Comparison of ENCODE assay signal across 1 cellular context in genomic region chr1:167722152-167722869, GRCh38.
TF ChIP-seq lines count a peak whose summit lies in the region.

No MANE protein-coding gene starts in this region.

TF ChIP-seq in K562, 482 proteins besides CTCF, POLR2A, EP300 and RAD21 (continued from another document and continues in another):
- TF ChIP-seq ZNF165 (CRISPR knock-in tag; IDR thresholded peaks at IDR 0.05; ENCODE audit: borderline replicate concordance) (no peak), CBX3 (IDR thresholded peaks at IDR 0.05; ENCODE audit: borderline replicate concordance in 1 of 2, low read length in 2 of 2) (no peak), FOSL1 (tag; conservative IDR thresholded peaks at IDR 0.05) (0 out of 2 replicates have a peak, but pooled peaks have one; percentile 17), KDM5B (IDR thresholded peaks at IDR 0.05; ENCODE audit: insufficient replicate concordance, low read depth, low read length) (peak; percentile 10), FOS (IDR thresholded peaks at IDR 0.05; ENCODE audit: extremely low read depth, insufficient read length) (no peak), KLF6 (CRISPR knock-in tag; IDR thresholded peaks at IDR 0.05; ENCODE audit: borderline replicate concordance) (no peak), ZFP91 (CRISPR knock-in tag; IDR thresholded peaks at IDR 0.05) (no peak), ZNF146 (CRISPR knock-in tag; IDR thresholded peaks at IDR 0.05; ENCODE audit: unreplicated experiment) (no peak), MGA (IDR thresholded peaks at IDR 0.05) (peak; percentile 71), XRCC5 (IDR thresholded peaks at IDR 0.05; ENCODE audit: low read depth, low read length) (peak; percentile 14; the same call in 1 of the 2 replicates), ID3 (CRISPR knock-in tag; IDR thresholded peaks at IDR 0.05) (no peak), ID3 (tag; IDR thresholded peaks at IDR 0.05) (no peak), TOE1 (IDR thresholded peaks at IDR 0.05; ENCODE audit: borderline replicate concordance) (no peak; the same call in 1 of the 2 replicates), TOE1 (CRISPR knock-in tag; IDR thresholded peaks at IDR 0.05; ENCODE audit: borderline replicate concordance, low read depth) (no peak), ZNF174 (CRISPR knock-in tag; IDR thresholded peaks at IDR 0.05) (no peak), RBM25 (IDR thresholded peaks at IDR 0.05; ENCODE audit: low read depth, low read length, severe bottlenecking) (no peak), ZNF644 (tag; IDR thresholded peaks at IDR 0.05; ENCODE audit: low read depth) (no peak), RFX7 (CRISPR knock-in tag; IDR thresholded peaks at IDR 0.05) (no peak), ILF3 (IDR thresholded peaks at IDR 0.05; ENCODE audit: borderline replicate concordance) (no peak), RBFOX2 (IDR thresholded peaks at IDR 0.05; ENCODE audit: low read depth, low read length) (peak; percentile 77), TCF3 (CRISPR knock-in tag; IDR thresholded peaks at IDR 0.05) (no peak), IRF1 (CRISPR knock-in tag; IDR thresholded peaks at IDR 0.05; ENCODE audit: borderline replicate concordance) (no peak), NRF1 (conservative IDR thresholded peaks at IDR 0.05 in 1 of 2, IDR thresholded peaks at IDR 0.05 in 1 of 2) (no peak; a peak in 2 of 4 replicates), CLOCK (CRISPR knock-in tag; IDR thresholded peaks at IDR 0.05; ENCODE audit: borderline replicate concordance) (no peak), ZNF551 (CRISPR knock-in tag; IDR thresholded peaks at IDR 0.05) (no peak), THRB (CRISPR knock-in tag; conservative IDR thresholded peaks at IDR 0.05) (no peak), SRF (CRISPR knock-in tag; IDR thresholded peaks at IDR 0.05) (no peak; a peak in 1 of 4 replicates), ZKSCAN1 (IDR thresholded peaks at IDR 0.05; ENCODE audit: low read depth, low read length) (no peak), CBX1 (IDR thresholded peaks at IDR 0.05; ENCODE audit: low read depth) (no peak), TARDBP (IDR thresholded peaks at IDR 0.05) (no peak), ZNF41 (CRISPR knock-in tag; conservative IDR thresholded peaks at IDR 0.05) (no peak), MTA2 (IDR thresholded peaks at IDR 0.05; ENCODE audit: low read depth) (no peak), DNMT1 (IDR thresholded peaks at IDR 0.05) (no peak), ZBTB8A (IDR thresholded peaks at IDR 0.05; ENCODE audit: partially characterized antibody) (no peak), RBM34 (IDR thresholded peaks at IDR 0.05; ENCODE audit: borderline replicate concordance, insufficient read depth, low read length) (no peak), ZNF507 (tag; conservative IDR thresholded peaks at IDR 0.05) (no peak)
- TF ChIP-seq, protein P1, sequence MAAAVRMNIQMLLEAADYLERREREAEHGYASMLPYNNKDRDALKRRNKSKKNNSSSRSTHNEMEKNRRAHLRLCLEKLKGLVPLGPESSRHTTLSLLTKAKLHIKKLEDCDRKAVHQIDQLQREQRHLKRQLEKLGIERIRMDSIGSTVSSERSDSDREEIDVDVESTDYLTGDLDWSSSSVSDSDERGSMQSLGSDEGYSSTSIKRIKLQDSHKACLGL (CRISPR knock-in tag; IDR thresholded peaks at IDR 0.05; ENCODE audit: borderline replicate concordance, poor library complexity, severe bottlenecking) = no peak
- TF ChIP-seq, protein P2, sequence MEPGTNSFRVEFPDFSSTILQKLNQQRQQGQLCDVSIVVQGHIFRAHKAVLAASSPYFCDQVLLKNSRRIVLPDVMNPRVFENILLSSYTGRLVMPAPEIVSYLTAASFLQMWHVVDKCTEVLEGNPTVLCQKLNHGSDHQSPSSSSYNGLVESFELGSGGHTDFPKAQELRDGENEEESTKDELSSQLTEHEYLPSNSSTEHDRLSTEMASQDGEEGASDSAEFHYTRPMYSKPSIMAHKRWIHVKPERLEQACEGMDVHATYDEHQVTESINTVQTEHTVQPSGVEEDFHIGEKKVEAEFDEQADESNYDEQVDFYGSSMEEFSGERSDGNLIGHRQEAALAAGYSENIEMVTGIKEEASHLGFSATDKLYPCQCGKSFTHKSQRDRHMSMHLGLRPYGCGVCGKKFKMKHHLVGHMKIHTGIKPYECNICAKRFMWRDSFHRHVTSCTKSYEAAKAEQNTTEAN (CRISPR knock-in tag; IDR thresholded peaks at IDR 0.05) = no peak; the same call in 1 of the 2 replicates
- TF ChIP-seq, protein P3, sequence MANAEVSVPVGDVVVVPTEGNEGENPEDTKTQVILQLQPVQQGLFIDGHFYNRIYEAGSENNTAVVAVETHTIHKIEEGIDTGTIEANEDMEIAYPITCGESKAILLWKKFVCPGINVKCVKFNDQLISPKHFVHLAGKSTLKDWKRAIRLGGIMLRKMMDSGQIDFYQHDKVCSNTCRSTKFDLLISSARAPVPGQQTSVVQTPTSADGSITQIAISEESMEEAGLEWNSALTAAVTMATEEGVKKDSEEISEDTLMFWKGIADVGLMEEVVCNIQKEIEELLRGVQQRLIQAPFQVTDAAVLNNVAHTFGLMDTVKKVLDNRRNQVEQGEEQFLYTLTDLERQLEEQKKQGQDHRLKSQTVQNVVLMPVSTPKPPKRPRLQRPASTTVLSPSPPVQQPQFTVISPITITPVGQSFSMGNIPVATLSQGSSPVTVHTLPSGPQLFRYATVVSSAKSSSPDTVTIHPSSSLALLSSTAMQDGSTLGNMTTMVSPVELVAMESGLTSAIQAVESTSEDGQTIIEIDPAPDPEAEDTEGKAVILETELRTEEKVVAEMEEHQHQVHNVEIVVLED (CRISPR knock-in tag; IDR thresholded peaks at IDR 0.05) = no peak
